In the genomic region with DNA sequence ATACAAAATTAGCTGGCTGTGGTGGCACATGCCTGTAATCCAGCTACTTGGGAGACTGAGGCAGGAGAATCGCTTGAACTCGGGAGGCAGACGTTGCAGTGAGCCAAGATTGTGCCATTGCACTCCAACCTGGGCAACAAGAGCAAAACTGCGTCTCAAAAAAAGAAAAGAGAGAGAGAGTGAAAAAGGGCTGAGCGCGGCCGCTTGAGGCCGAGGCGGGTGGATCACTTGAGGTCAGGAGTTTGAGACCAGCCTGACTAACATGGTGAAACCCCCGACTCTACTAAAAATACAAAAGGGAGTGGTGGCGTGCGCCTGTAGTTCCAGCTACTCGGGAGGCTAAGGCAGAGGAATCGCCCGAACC, we compare ENCODE assay signal across 8 cellular contexts. TPM values are rescaled to one million over a fixed set of nuclear protein-coding genes. Genes with fewer than 3 reads are reported as not detected.
DNase-seq lines count a peak whose midpoint lies in the region; ATAC-seq, FAIRE-seq and TF ChIP-seq lines count a peak whose summit lies in the region.
"Not testable (repeated sequence)": the region's sequence is repeated elsewhere in the genome, so short reads cannot be mapped to it uniquely, and the experiment has no call there.

No MANE protein-coding gene starts in this region.

- H3K36me3 ChIP-seq in adrenal gland (replicated peaks in 1 of 2); pancreas: not testable (repeated sequence)

- DNase-seq in Calu3; T-helper 17 cell; activated T-cell treated with anti-CD3 and anti-CD28 coated beads, Interleukin-2, amount 50 U/mL, for 24 hours; epithelial cell of proximal tubule (ENCODE audit: low read depth); naive B cell; pancreas; type B pancreatic cell (ENCODE audit: extremely low spot score, unreplicated experiment): not testable (repeated sequence)
- DNase-seq in adrenal gland: peak in 1 of 7 donors; percentile 43

- H3K27ac ChIP-seq in adrenal gland (peak overlapping the region in 4 of 5 donors; percentile 42 to 81 (median 66)), pancreas (peak overlapping the region; percentile 63 to 89 (median 76))

- not testable (repeated sequence) for ATAC-seq in T-helper 17 cell; naive B cell (ENCODE audit: low read depth in 2 of 2); pancreas

- H3K27ac Mint-ChIP-seq in Calu3 (ENCODE audit: unreplicated experiment) (peak overlapping the region; percentile 42), T-helper 17 cell (peak overlapping the region; percentile 93), naive B cell (peak overlapping the region in 4 of 6 donors; percentile 64 to 100 (median 88)), type B pancreatic cell (peak overlapping the region; percentile 83)
- peak overlapping the region; percentile 75 for H3K27ac Mint-ChIP-seq in activated T-cell treated with anti-CD3 and anti-CD28 coated beads, Interleukin-2, amount 50 U/mL, for 24 hours

- H3K4me1 Mint-ChIP-seq in Calu3 (ENCODE audit: low read depth, unreplicated experiment) (peaks cover 49% of the 10 kb centered on the region), T-helper 17 cell (peaks cover 36% of the 10 kb centered on the region), naive B cell (peaks cover 26 to 42% (median 39%) of the 10 kb centered on the region in 3 donors), type B pancreatic cell (ENCODE audit: unreplicated experiment) (peaks cover 17% of the 10 kb centered on the region)
- H3K4me1 Mint-ChIP-seq in activated T-cell treated with anti-CD3 and anti-CD28 coated beads, Interleukin-2, amount 50 U/mL, for 24 hours (ENCODE audit: low read depth): peaks cover 36% of the 10 kb centered on the region

- H3K9me3 ChIP-seq in T-helper 17 cell (ENCODE audit: control insufficient read depth, low read length, poor library complexity, severe bottlenecking); adrenal gland (replicated peaks in 1 of 3); pancreas: not testable (repeated sequence)

- H3K27me3 Mint-ChIP-seq in Calu3 (ENCODE audit: unreplicated experiment) (peaks cover 15% of the 10 kb centered on the region), naive B cell (peaks cover 0 to 14% (median 5%) of the 10 kb centered on the region in 3 donors), type B pancreatic cell (peaks cover 16% of the 10 kb centered on the region)
- not testable (repeated sequence) for H3K27me3 Mint-ChIP-seq in T-helper 17 cell; activated T-cell treated with anti-CD3 and anti-CD28 coated beads, Interleukin-2, amount 50 U/mL, for 24 hours

- H3K4me1 ChIP-seq in adrenal gland (replicated peaks in 1 of 2): not testable (repeated sequence)
- peaks cover 7 to 24% (median 15%) of the 10 kb centered on the region in 3 donors for H3K4me1 ChIP-seq in pancreas

- not testable (repeated sequence) for H3K27me3 ChIP-seq in adrenal gland, pancreas

- H3K4me3 Mint-ChIP-seq in Calu3 (ENCODE audit: low read depth, unreplicated experiment) (peak overlapping the region; percentile 65), T-helper 17 cell (peak overlapping the region; percentile 79), naive B cell (peak overlapping the region in 6 of 8 donors; percentile 38 to 99 (median 58)), type B pancreatic cell (peak overlapping the region; percentile 78)
- H3K4me3 Mint-ChIP-seq in activated T-cell treated with anti-CD3 and anti-CD28 coated beads, Interleukin-2, amount 50 U/mL, for 24 hours: peak overlapping the region; percentile 55

- BruUV-seq in Calu3 (replicated peaks; lab: Mats Ljungman, UMichigan): TSS peak; percentile 44

- CTCF ChIA-PET in Calu3 (lab: Charles Lee): interaction anchor here (0.5 to 1.4 kb wide), 4 partner anchors 10 to 447 kb away, joined by 4 to 18 read pairs (median 4); partner anchors contain the start of gene TMPO

- not testable (repeated sequence) for TF ChIP-seq CTCF in Calu3 (IDR thresholded peaks at IDR 0.05; ENCODE audit: unreplicated experiment); adrenal gland (IDR thresholded peaks at IDR 0.05); epithelial cell of proximal tubule (conservative IDR thresholded peaks at IDR 0.05; ENCODE audit: low read depth, low read length); pancreas (IDR thresholded peaks at IDR 0.05); type B pancreatic cell (conservative IDR thresholded peaks at IDR 0.05)

- H3K36me3 Mint-ChIP-seq in Calu3 (ENCODE audit: insufficient read depth, unreplicated experiment): peaks cover 43% of the 10 kb centered on the region
- not testable (repeated sequence) for H3K36me3 Mint-ChIP-seq in T-helper 17 cell (ENCODE audit: low read depth); activated T-cell treated with anti-CD3 and anti-CD28 coated beads, Interleukin-2, amount 50 U/mL, for 24 hours (ENCODE audit: low read depth); naive B cell; type B pancreatic cell

- not testable (repeated sequence) for H3K9me3 Mint-ChIP-seq in Calu3 (ENCODE audit: low read depth, unreplicated experiment); activated T-cell treated with anti-CD3 and anti-CD28 coated beads, Interleukin-2, amount 50 U/mL, for 24 hours; type B pancreatic cell
- peaks cover 0 to 14% (median 2%) of the 10 kb centered on the region in 7 donors for H3K9me3 Mint-ChIP-seq in naive B cell

- not testable (repeated sequence) for FAIRE-seq in pancreas (lab: Jason Lieb, UNC)

- TF ChIP-seq POLR2A in adrenal gland (IDR thresholded peaks at IDR 0.05): not testable (repeated sequence)

- intact Hi-C loops in Calu3 (cut with micrococcal nuclease; ENCODE audit: unreplicated experiment): loop anchor here (5.0 kb wide), 1 partner anchor 84 kb away; no protein-coding TSS in a partner anchor
- intact Hi-C loops in adrenal gland (cut with DNase I); pancreas (cut with DNase I): not testable (repeated sequence)

- not testable (repeated sequence) for H3K4me3 ChIP-seq in adrenal gland
- peak overlapping the region; percentile 2 for H3K4me3 ChIP-seq in epithelial cell of proximal tubule (ENCODE audit: low read depth, low read length)
- peak overlapping the region in 1 of 4 donors; percentile 13 for H3K4me3 ChIP-seq in pancreas

- WGBS in adrenal gland, 4 donors: 94 to 98% (median 95%) methylated on average over 15 of the region's 15 CpGs
- 92 to 97% methylated on average over 15 of the region's 15 CpGs for WGBS in pancreas, 2 donors

RNA-seq across cellular contexts. Expression of gene TMPO, which starts 14.1 kb away (rescaled TPM):
- 234 and 256 TPM in 2 replicates for total RNA-seq in Calu3 (2022)
- total RNA-seq in T-helper 17 cell: 10 to 100 TPM; 68.1 to 79.4 TPM
- 10 to 100 TPM; 17.8 to 54.2 (median 38.7) TPM for total RNA-seq in adrenal gland
- polyA plus RNA-seq in adrenal gland: 10 to 100 TPM in 2 of 3 donors, 1 to 10 TPM in 1; 8.7 to 24.8 (median 13.0) TPM
- 171 and 232 TPM in 2 replicates for total RNA-seq in epithelial cell of proximal tubule
- polyA plus RNA-seq in naive B cell (ENCODE audit: low read depth in 6 of 6): 10 to 100 TPM; 30.7 to 83.0 (median 77.8) TPM
- total RNA-seq in pancreas: 10 to 100 TPM; 26.7 to 49.2 (median 32.9) TPM
- polyA plus RNA-seq in pancreas: 10 to 100 TPM; 13.7 to 17.8 TPM
- total RNA-seq in type B pancreatic cell (ENCODE audit: low replicate concordance): 115 and 178 TPM in 2 replicates

Comparison
In these comparisons a context has a peak if more than half of its experiments do, and no peak if none do; other contexts are left out.
1. H3K27ac Mint-ChIP-seq: peak in every context shown above with its lines; median percentile 93 in T-helper 17 cell; 88 in naive B cell; 83 in type B pancreatic cell; 75 in activated T-cell treated with anti-CD3 and anti-CD28 coated beads, Interleukin-2, amount 50 U/mL, for 24 hours; 42 in Calu3.